16 cellular contexts compared by ENCODE assay signal in genomic region chr13:100275746-100276145, GRCh38.
DNase-seq lines count a peak whose midpoint lies in the region; TF ChIP-seq lines count a peak whose summit lies in the region.
"Had no signal": no experiment of that assay in that cellular context is flagged by ENCODE, and none has a peak within 500 bp of the region (broad histone marks: within the 10 kb centered on the region; RNA-seq: fewer than 3 reads in every experiment).

No MANE protein-coding gene starts in this region.

- no peak for TF ChIP-seq CTCF in osteocyte (IDR thresholded peaks at IDR 0.05)

- H3K4me1 Mint-ChIP-seq in osteocyte (ENCODE audit: unreplicated experiment): peaks cover 19% of the 10 kb centered on the region
- H3K4me1 Mint-ChIP-seq: B cell; CD8-positive, alpha-beta memory T cell had no signal

- peaks cover 37% of the 10 kb centered on the region for H3K36me3 Mint-ChIP-seq in osteocyte (ENCODE audit: unreplicated experiment)

- peaks cover 18% of the 10 kb centered on the region for H3K36me3 ChIP-seq in adipocyte (ENCODE audit: control insufficient read depth, insufficient read depth, low read length, severe bottlenecking)

- no peak overlapping the region for H3K4me3 ChIP-seq in adipocyte (ENCODE audit: low read length)

- H3K4me3 Mint-ChIP-seq in osteocyte (ENCODE audit: unreplicated experiment): no peak overlapping the region
- H3K4me3 Mint-ChIP-seq: B cell; CD8-positive, alpha-beta memory T cell had no signal

- no peaks in the 10 kb centered on the region for H3K4me1 ChIP-seq in adipocyte (ENCODE audit: control insufficient read depth, insufficient read depth, low read length)

- H3K27ac Mint-ChIP-seq in osteocyte (ENCODE audit: unreplicated experiment): peak overlapping the region; percentile 71
- H3K27ac Mint-ChIP-seq: B cell had no signal

- no peaks in the 10 kb centered on the region for H3K9me3 Mint-ChIP-seq in osteocyte (ENCODE audit: unreplicated experiment)
- H3K9me3 Mint-ChIP-seq: CD8-positive, alpha-beta memory T cell had no signal

- no peak overlapping the region for H3K9ac ChIP-seq in adipocyte (ENCODE audit: low read length)
- H3K9ac ChIP-seq: SK-N-SH had no signal

- H3K9me3 ChIP-seq in adipocyte (ENCODE audit: control insufficient read depth, low read length): no peaks in the 10 kb centered on the region
- H3K9me3 ChIP-seq: SK-N-SH had no signal

- H3K27me3 Mint-ChIP-seq in osteocyte (ENCODE audit: unreplicated experiment): no peaks in the 10 kb centered on the region
- H3K27me3 Mint-ChIP-seq: B cell; CD8-positive, alpha-beta memory T cell had no signal

- no peaks in the 10 kb centered on the region for H3K27me3 ChIP-seq in adipocyte (replicated peaks; ENCODE audit: control insufficient read depth, insufficient read depth, low read length)

- DNase-seq in ELR (ENCODE audit: low read depth) (peak; percentile 15), M059J (ENCODE audit: low read depth) (peak; percentile 79), adipocyte (ENCODE audit: low read depth) (peak; percentile 5), osteocyte (ENCODE audit: extremely low spot score, unreplicated experiment) (no peak), HUDEP-2 (lab: John Stamatoyannopoulos, UW; ENCODE audit: unreplicated experiment in 76 of 76) (no peak), NCI-H128 (lab: John Stamatoyannopoulos, UW; ENCODE audit: unreplicated experiment) (no peak)
- DNase-seq in activated CD4-positive, CD25-positive, alpha-beta regulatory T cell (lab: John Stamatoyannopoulos, UW): no peak
- DNase-seq: CD8-positive, alpha-beta memory T cell; Karpas-422; NCI-H1436 treated with DMSO at 0.1 percent for 48 hours; NCI-H345; NCI-H526 treated with DMSO at 0.1 percent for 48 hours; NK-92 treated with Interleukin-12 subunit alpha and Interleukin-12 subunit beta, amount 100 ng/mL, for 24 hours; OCI-M1; SK-N-SH had no signal

Comparison
In these comparisons a context has a peak if more than half of its experiments do, and no peak if none do; other contexts are left out.
1. DNase-seq: peak in ELR (single experiment), M059J (single experiment) and adipocyte (single experiment); none in osteocyte (single experiment), activated CD4-positive, CD25-positive, alpha-beta regulatory T cell (0 of 4), HUDEP-2 (0 of 76) and NCI-H128 (single experiment).